ENCODE assay signal across 23 cellular contexts in the genomic region with DNA sequence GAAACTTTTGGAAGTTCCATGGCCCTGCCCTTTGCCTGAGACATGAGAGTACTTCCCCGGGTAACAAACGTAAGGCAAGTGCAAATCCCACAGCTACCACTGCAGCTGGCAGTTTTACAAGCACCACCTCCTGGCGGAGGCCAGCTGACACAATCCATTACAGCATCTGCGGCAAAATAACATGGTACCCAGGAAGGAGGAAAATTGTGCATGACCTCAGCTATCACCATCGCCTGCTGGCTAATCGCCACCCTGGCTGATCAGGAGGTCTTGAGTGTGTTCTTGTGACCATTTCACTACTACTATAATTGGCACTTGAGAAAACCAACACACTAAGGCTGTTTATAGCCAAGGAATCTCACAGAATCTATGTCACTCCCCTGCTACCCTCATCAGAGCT.
DNase-seq lines count a peak whose midpoint lies in the region; FAIRE-seq and TF ChIP-seq lines count a peak whose summit lies in the region.
"Had no signal": no experiment of that assay in that cellular context is flagged by ENCODE, and none has a peak within 500 bp of the region (broad histone marks: within the 10 kb centered on the region; RNA-seq: fewer than 3 reads in every experiment).

No MANE protein-coding gene starts in this region.

- H3K27ac Mint-ChIP-seq in MCF 10A (ENCODE audit: low read depth, unreplicated experiment) = no peak overlapping the region
- no peak overlapping the region for H3K27ac Mint-ChIP-seq in activated T-helper 2 cell treated with anti-CD3 and anti-CD28 coated beads, Interferon-gamma antibody, Interleukin-2, Interleukin-4, amounts not matched to agents 10 μg/mL and 5 μg/mL and 100 μg/mL, durations not matched to agents 14 hours and 24 hours and 36 hours
- H3K27ac Mint-ChIP-seq: CD8-positive, alpha-beta memory T cell; GM23338 had no signal

- no peak overlapping the region for H3K9ac ChIP-seq in mammary epithelial cell (ENCODE audit: insufficient read depth, low read length)
- H3K9ac ChIP-seq in H1 (replicated peaks in 1 of 4; ENCODE audit: extremely low read depth in 1 of 4, low read depth in 3 of 4, low read length in 3 of 4) = no peak overlapping the region
- H3K9ac ChIP-seq in mesenchymal stem cell (ENCODE audit: low read length) = no peak overlapping the region
- H3K9ac ChIP-seq: SK-N-SH had no signal

- H2BK12ac ChIP-seq in H1 (ENCODE audit: low read depth, low read length) (no peak overlapping the region), mesenchymal stem cell (ENCODE audit: low read length in 2 of 2) (no peak overlapping the region)

- no peaks in the 10 kb centered on the region for H3K9me3 ChIP-seq in mammary epithelial cell (replicated peaks; ENCODE audit: insufficient read depth, low read length)
- no peaks in the 10 kb centered on the region for H3K9me3 ChIP-seq in H1 (ENCODE audit: insufficient read depth in 2 of 2, low read depth in 1 of 2, low read length in 1 of 2)
- peaks cover 8% of the 10 kb centered on the region for H3K9me3 ChIP-seq in mesenchymal stem cell (ENCODE audit: control insufficient read depth, low read length)

- dilution Hi-C loops in mammary epithelial cell (cut with HindIII; ENCODE audit: low sequenced_read_pairs) = no loop called here

- no peaks in the 10 kb centered on the region for H3K23me2 ChIP-seq in H1 (ENCODE audit: low read depth, low read length)

- H3K4me1 Mint-ChIP-seq in MCF 10A (ENCODE audit: insufficient read depth, unreplicated experiment) = no peaks in the 10 kb centered on the region
- no peaks in the 10 kb centered on the region for H3K4me1 Mint-ChIP-seq in activated T-helper 2 cell treated with anti-CD3 and anti-CD28 coated beads, Interferon-gamma antibody, Interleukin-2, Interleukin-4, amounts not matched to agents 10 μg/mL and 5 μg/mL and 100 μg/mL, durations not matched to agents 14 hours and 24 hours and 36 hours (ENCODE audit: low read depth)
- H3K4me1 Mint-ChIP-seq: CD8-positive, alpha-beta memory T cell had no signal

- H3K9me3 Mint-ChIP-seq in MCF 10A (ENCODE audit: unreplicated experiment) = peaks cover 2% of the 10 kb centered on the region
- H3K9me3 Mint-ChIP-seq in activated T-helper 2 cell treated with anti-CD3 and anti-CD28 coated beads, Interferon-gamma antibody, Interleukin-2, Interleukin-4, amounts not matched to agents 10 μg/mL and 5 μg/mL and 100 μg/mL, durations not matched to agents 14 hours and 24 hours and 36 hours = no peaks in the 10 kb centered on the region

- no peak overlapping the region for H3K4me2 ChIP-seq in mammary epithelial cell (ENCODE audit: insufficient read depth, low read depth, low read length)
- no peak overlapping the region for H3K4me2 ChIP-seq in H1 (ENCODE audit: insufficient read depth in 1 of 2, low read depth in 2 of 2, low read length in 2 of 2)
- H3K4me2 ChIP-seq in mesenchymal stem cell (ENCODE audit: low read length, poor library complexity, severe bottlenecking) = no peak overlapping the region
- H3K4me2 ChIP-seq: GM23338, SK-N-SH had no signal

- no peak overlapping the region for H2BK20ac ChIP-seq in H1 (ENCODE audit: low read length)

- H4K5ac ChIP-seq in H1 (ENCODE audit: insufficient read length, low read depth, low read length) = no peak overlapping the region

- no peaks in the 10 kb centered on the region for H3K36me3 ChIP-seq in mammary epithelial cell (ENCODE audit: insufficient read depth, low read length)
- H3K36me3 ChIP-seq in H1 (ENCODE audit: control insufficient read depth in 2 of 4, insufficient read depth in 4 of 4, low read length in 3 of 4) = no peaks in the 10 kb centered on the region
- no peaks in the 10 kb centered on the region for H3K36me3 ChIP-seq in mesenchymal stem cell (ENCODE audit: control insufficient read depth in 1 of 2, insufficient read depth in 2 of 2, low read depth in 1 of 2, low read length in 2 of 2)

- TF ChIP-seq POLR2A in H1 (IDR thresholded peaks at IDR 0.05; ENCODE audit: control extremely low read depth in 1 of 2, low read depth in 2 of 2, low read length in 2 of 2) (no peak), GM12892 (IDR thresholded peaks at IDR 0.05; ENCODE audit: low read depth, low read length) (no peak)

- no peak; a peak in 1 of 4 replicates for TF ChIP-seq RAD21 in H1 (IDR thresholded peaks at IDR 0.05 in 1 of 2, conservative IDR thresholded peaks at IDR 0.05 in 1 of 2; ENCODE audit: low read depth in 2 of 2, low read length in 2 of 2)

- H4K91ac ChIP-seq in H1 (replicated peaks; ENCODE audit: insufficient read length, low read length) (no peak overlapping the region), mesenchymal stem cell (ENCODE audit: low read length) (no peak overlapping the region)

- H4K8ac ChIP-seq in H1 (ENCODE audit: extremely low read depth, insufficient read depth, low read length) (no peak overlapping the region), mesenchymal stem cell (ENCODE audit: low read length) (peak overlapping the region; percentile 25)

- H3K4me3 ChIP-seq in mammary epithelial cell (replicated peaks in 1 of 3; ENCODE audit: insufficient read depth in 1 of 3, low read depth in 2 of 3, low read length in 3 of 3) (no peak overlapping the region), H1 (ENCODE audit: extremely low read depth in 1 of 4, insufficient read depth in 2 of 4, low read depth in 3 of 4, low read length in 4 of 4) (no peak overlapping the region), mesenchymal stem cell (ENCODE audit: insufficient read depth in 1 of 2, low read depth in 1 of 2, low read length in 2 of 2) (no peak overlapping the region)
- H3K4me3 ChIP-seq: GM23338 had no signal

- BruUV-seq in mammary epithelial cell (replicated peaks; lab: Mats Ljungman, UMichigan) (no TSS peak), MCF 10A (replicated peaks; lab: Mats Ljungman, UMichigan) (no TSS peak)

- H3K36me3 Mint-ChIP-seq in MCF 10A (ENCODE audit: insufficient read depth, unreplicated experiment) = no peaks in the 10 kb centered on the region
- no peaks in the 10 kb centered on the region for H3K36me3 Mint-ChIP-seq in activated T-helper 2 cell treated with anti-CD3 and anti-CD28 coated beads, Interferon-gamma antibody, Interleukin-2, Interleukin-4, amounts not matched to agents 10 μg/mL and 5 μg/mL and 100 μg/mL, durations not matched to agents 14 hours and 24 hours and 36 hours (ENCODE audit: low read depth)

- H2AFZ ChIP-seq in mammary epithelial cell (ENCODE audit: low read depth, low read length) (peak overlapping the region; percentile 61), H1 (ENCODE audit: low read length) (no peak overlapping the region), mesenchymal stem cell (ENCODE audit: low read depth, low read length) (no peak overlapping the region)

- no peak overlapping the region for H2BK120ac ChIP-seq in H1 (replicated peaks; ENCODE audit: low read depth, low read length)
- H2BK120ac ChIP-seq in mesenchymal stem cell (ENCODE audit: low read depth, low read length) = no peak overlapping the region

- DNase-seq in mammary epithelial cell (no peak), MCF 10A (ENCODE audit: unreplicated experiment) (no peak), H1 (ENCODE audit: low read depth in 1 of 2, low spot score in 2 of 2) (no peak), mesenchymal stem cell (no peak), DMS153 (lab: John Stamatoyannopoulos, UW) (no peak), GM12892 (ENCODE audit: insufficient read length) (no peak)
- no peak for DNase-seq in activated T-helper 2 cell treated with anti-CD3 and anti-CD28 coated beads, Interferon-gamma antibody, Interleukin-2, Interleukin-4, amounts not matched to agents 10 μg/mL and 5 μg/mL and 100 μg/mL, durations not matched to agents 14 hours and 24 hours and 36 hours (ENCODE audit: low spot score)
- DNase-seq: AML-193; C1 segment of cervical spinal cord; Calu3; CD8-positive, alpha-beta memory T cell; Karpas-422; NCI-H1048; NCI-H1417 treated with DMSO at 0.1 percent for 48 hours; NCI-H187 treated with DMSO at 0.1 percent for 48 hours; NCI-H2107; NCI-H345; NCI-H524 treated with DMSO at 0.1 percent for 48 hours; NCI-H82; SHP77 treated with DMSO at 0.1 percent for 48 hours; SK-N-SH had no signal

- H2AK5ac ChIP-seq in H1 (ENCODE audit: low read depth, low read length) = no peak overlapping the region
- H2AK5ac ChIP-seq in mesenchymal stem cell (ENCODE audit: low read length, severe bottlenecking) = peak overlapping the region; percentile 68

- H3K27ac ChIP-seq in mammary epithelial cell (ENCODE audit: insufficient read depth, low read depth, low read length) (no peak overlapping the region), H1 (ENCODE audit: low read depth, low read length) (no peak overlapping the region), mesenchymal stem cell (ENCODE audit: low read length, poor library complexity, severe bottlenecking) (no peak overlapping the region)

- H4K20me1 ChIP-seq in mammary epithelial cell (ENCODE audit: insufficient read depth, low read length) (no peaks in the 10 kb centered on the region), H1 (replicated peaks in 1 of 2; ENCODE audit: control insufficient read depth in 1 of 2, insufficient read depth in 2 of 2, low read length in 2 of 2) (no peaks in the 10 kb centered on the region)

- WGBS in mammary epithelial cell (ENCODE audit: low coverage, missing lambda C conversion rate) = 72% methylated on average over 6 of the region's 6 CpGs
- 97% methylated on average over 6 of the region's 6 CpGs; no CpG with 5 or more reads in 1 of the 2 experiments for WGBS in H1 (ENCODE audit: extremely low coverage in 1 of 2, insufficient coverage in 1 of 2, insufficient read length in 1 of 2, insufficient replicate concordance in 2 of 2, low coverage in 1 of 2, low lambda C conversion rate in 2 of 2, missing lambda C conversion rate in 1 of 2), 2 experiments
- 91% methylated on average over 6 of the region's 6 CpGs for whole genome bisulfite sequencing in mesenchymal stem cell

- H3K27me3 ChIP-seq in mammary epithelial cell (ENCODE audit: insufficient read depth, low read length) (no peaks in the 10 kb centered on the region), H1 (replicated peaks in 1 of 4; ENCODE audit: control insufficient read depth in 3 of 4, extremely low read depth in 1 of 4, insufficient read depth in 3 of 4, low read length in 3 of 4) (peaks cover 0 to 1% (median 0%) of the 10 kb centered on the region in 4 experiments; a peak in 1 of 7 replicates), mesenchymal stem cell (ENCODE audit: control insufficient read depth in 1 of 2, insufficient read depth in 1 of 2, low read length in 2 of 2) (no peaks in the 10 kb centered on the region)

- H3K23ac ChIP-seq in H1 (ENCODE audit: insufficient read length) (no peak overlapping the region), mesenchymal stem cell (ENCODE audit: low read length in 2 of 2) (no peak overlapping the region)

- POLR2A ChIA-PET in MCF 10A (lab: Yijun Ruan, JAX) (no interaction called here), H1 (lab: Charles Lee; ENCODE audit: partially characterized antibody) (no interaction called here)

- H2BK15ac ChIP-seq in H1 (ENCODE audit: low read length) = 0 out of 2 replicates have a peak overlapping the region, but pooled peaks have one; percentile 46
- no peak overlapping the region for H2BK15ac ChIP-seq in mesenchymal stem cell (ENCODE audit: low read depth, poor library complexity, severe bottlenecking)

- H3K4me3 Mint-ChIP-seq in MCF 10A (ENCODE audit: unreplicated experiment) = no peak overlapping the region
- H3K4me3 Mint-ChIP-seq in activated T-helper 2 cell treated with anti-CD3 and anti-CD28 coated beads, Interferon-gamma antibody, Interleukin-2, Interleukin-4, amounts not matched to agents 10 μg/mL and 5 μg/mL and 100 μg/mL, durations not matched to agents 14 hours and 24 hours and 36 hours (ENCODE audit: low read depth) = no peak overlapping the region
- H3K4me3 Mint-ChIP-seq: CD8-positive, alpha-beta memory T cell; GM23338 had no signal

- no peak overlapping the region for H3K56ac ChIP-seq in H1 (replicated peaks; ENCODE audit: insufficient read length, low read depth, low read length)

- FAIRE-seq in H1 (lab: Jason Lieb, UNC) (no peak), GM12892 (lab: Jason Lieb, UNC) (no peak)
- FAIRE-seq: G401.6 had no signal

- H3K14ac ChIP-seq in H1 (ENCODE audit: insufficient read length) (no peak overlapping the region), mesenchymal stem cell (ENCODE audit: low read length in 2 of 2) (peak overlapping the region in 1 of 2 experiments; percentile 28)

- CTCF ChIA-PET in mammary epithelial cell (lab: Charles Lee; ENCODE audit: low non-redundant PET) = no interaction called here
- CTCF ChIA-PET in MCF 10A (lab: Yijun Ruan, JAX) = interaction anchor here (0.5 kb wide), 1 partner anchor 33 kb away, joined by 4 read pairs; no protein-coding TSS in a partner anchor
- CTCF ChIA-PET in H1 (lab: Charles Lee; ENCODE audit: partially characterized antibody) = interaction anchor here (0.8 to 2.8 kb wide), 10 partner anchors 9 to 172 kb away, joined by 3 to 15 read pairs (median 4); no protein-coding TSS in a partner anchor

- TF ChIP-seq CTCF in mammary epithelial cell (conservative IDR thresholded peaks at IDR 0.05 in 1 of 2, IDR thresholded peaks at IDR 0.05 in 1 of 2; ENCODE audit: extremely low read depth in 1 of 2, insufficient read depth in 1 of 2, low read depth in 1 of 2, low read length in 2 of 2) = no peak
- no peak for TF ChIP-seq CTCF in MCF 10A (IDR thresholded peaks at IDR 0.05; ENCODE audit: unreplicated experiment)
- no peak; a peak in 1 of 4 replicates for TF ChIP-seq CTCF in H1 (IDR thresholded peaks at IDR 0.05; ENCODE audit: control extremely low read depth in 1 of 3, insufficient read depth in 1 of 3, low read depth in 1 of 3, low read length in 3 of 3)

- H3K4ac ChIP-seq in H1 (replicated peaks; ENCODE audit: insufficient read length, low read depth, low read length) (no peak overlapping the region), mesenchymal stem cell (ENCODE audit: low read depth in 1 of 2, low read length in 2 of 2) (no peak overlapping the region)

- H3K79me2 ChIP-seq in mammary epithelial cell (ENCODE audit: insufficient read depth, low read length) (no peaks in the 10 kb centered on the region), H1 (ENCODE audit: control insufficient read depth in 1 of 2, insufficient read depth in 2 of 2, low read length in 2 of 2) (no peaks in the 10 kb centered on the region)

- in situ Hi-C loops in mammary epithelial cell (cut with MboI; ENCODE audit: low sequenced_read_pairs in 2 of 2) = no loop called here

- H3K79me1 ChIP-seq in H1 (ENCODE audit: low read depth, low read length) (no peaks in the 10 kb centered on the region), mesenchymal stem cell (replicated peaks; ENCODE audit: low read length, poor library complexity, severe bottlenecking) (no peaks in the 10 kb centered on the region)

- H3K4me1 ChIP-seq in mammary epithelial cell (ENCODE audit: insufficient read depth, low read length) (peaks cover 12% of the 10 kb centered on the region), H1 (replicated peaks in 1 of 4; ENCODE audit: control insufficient read depth in 3 of 4, insufficient read depth in 4 of 4, low read length in 3 of 4) (peaks cover 0 to 3% (median 2%) of the 10 kb centered on the region in 4 experiments; a peak in 4 of 7 replicates), mesenchymal stem cell (ENCODE audit: control insufficient read depth, insufficient read depth, low read depth, low read length) (peaks cover 4% of the 10 kb centered on the region)

- TF ChIP-seq EP300 in H1 (IDR thresholded peaks at IDR 0.05; ENCODE audit: borderline replicate concordance in 1 of 2, low read depth in 2 of 2, low read length in 2 of 2) = no peak

- intact Hi-C loops in mammary epithelial cell (cut with micrococcal nuclease) = no loop called here
- intact Hi-C loops in MCF 10A (cut with micrococcal nuclease) = no loop called here
- intact Hi-C loops in activated T-helper 2 cell treated with anti-CD3 and anti-CD28 coated beads, Interferon-gamma antibody, Interleukin-2, Interleukin-4, amounts not matched to agents 10 μg/mL and 5 μg/mL and 100 μg/mL, durations not matched to agents 14 hours and 24 hours and 36 hours (cut with micrococcal nuclease) = no loop called here

- H3K18ac ChIP-seq in H1 (ENCODE audit: extremely low read depth, low read length) (no peak overlapping the region), mesenchymal stem cell (ENCODE audit: low read depth in 1 of 2, low read length in 2 of 2) (peak overlapping the region in 1 of 2 experiments; percentile 61)

- H2BK5ac ChIP-seq in H1 (ENCODE audit: low read depth, low read length) (peak overlapping the region; percentile 35; the same call in 1 of the 2 replicates), mesenchymal stem cell (ENCODE audit: low read depth, low read length, poor library complexity, severe bottlenecking) (no peak overlapping the region)

- no peaks in the 10 kb centered on the region for H3K27me3 Mint-ChIP-seq in MCF 10A (ENCODE audit: insufficient read depth, unreplicated experiment)
- peaks cover 5% of the 10 kb centered on the region for H3K27me3 Mint-ChIP-seq in activated T-helper 2 cell treated with anti-CD3 and anti-CD28 coated beads, Interferon-gamma antibody, Interleukin-2, Interleukin-4, amounts not matched to agents 10 μg/mL and 5 μg/mL and 100 μg/mL, durations not matched to agents 14 hours and 24 hours and 36 hours (ENCODE audit: low read depth)
